In genomic region chr12:50403001-50403440, GRCh38 we compare ENCODE assay signal across 9 cellular contexts. TPM values are rescaled to one million over a fixed set of nuclear protein-coding genes. Genes with fewer than 3 reads are reported as not detected.
DNase-seq lines count a peak whose midpoint lies in the region; ATAC-seq, FAIRE-seq and TF ChIP-seq lines count a peak whose summit lies in the region.
"Had no signal": no experiment of that assay in that cellular context is flagged by ENCODE, and none has a peak within 500 bp of the region (broad histone marks: within the 10 kb centered on the region; RNA-seq: fewer than 3 reads in every experiment).

No MANE protein-coding gene starts in this region.

- H2AFZ ChIP-seq in PC-9 (no peak overlapping the region), endothelial cell of umbilical vein (ENCODE audit: low read depth, low read length) (no peak overlapping the region)

- POLR2A ChIA-PET in PC-9 (lab: Charles Lee; ENCODE audit: unreplicated experiment) (no interaction called here), endothelial cell of umbilical vein (lab: Charles Lee) (no interaction called here)

- H3K9me3 ChIP-seq in PC-9 (ENCODE audit: insufficient read depth, low read depth) = no peaks in the 10 kb centered on the region
- no peaks in the 10 kb centered on the region for H3K9me3 ChIP-seq in endothelial cell of umbilical vein (replicated peaks; ENCODE audit: control insufficient read depth, insufficient read depth, low read length)

- H3K4me3 ChIP-seq in GM12865 (ENCODE audit: low read depth, low read length) (peak overlapping the region; percentile 86), PC-9 (peak overlapping the region; percentile 83), endothelial cell of umbilical vein (replicated peaks in 1 of 3; ENCODE audit: insufficient read depth in 1 of 3, low read depth in 1 of 3, low read length in 3 of 3) (peak overlapping the region; percentile 9 to 90 (median 74)), rectal smooth muscle tissue (ENCODE audit: low read length) (peak overlapping the region; percentile 91)

- no peaks in the 10 kb centered on the region for H3K27me3 ChIP-seq in PC-9 (ENCODE audit: insufficient read depth, low read depth)
- H3K27me3 ChIP-seq in endothelial cell of umbilical vein (ENCODE audit: control insufficient read depth in 2 of 2, insufficient read depth in 2 of 2, low read length in 2 of 2) = no peaks in the 10 kb centered on the region
- no peaks in the 10 kb centered on the region for H3K27me3 ChIP-seq in rectal smooth muscle tissue (ENCODE audit: control insufficient read depth, insufficient read depth, low read length)

- peaks cover 20% of the 10 kb centered on the region for H4K20me1 ChIP-seq in PC-9 (ENCODE audit: insufficient read depth)
- H4K20me1 ChIP-seq in endothelial cell of umbilical vein (replicated peaks; ENCODE audit: control insufficient read depth, extremely low read depth, insufficient read depth, low read length) = no peaks in the 10 kb centered on the region

- no peak for TF ChIP-seq POLR2A in endothelial cell of umbilical vein (IDR thresholded peaks at IDR 0.05; ENCODE audit: low read depth, low read length)

- BruUV-seq in PC-9 (replicated peaks; lab: Mats Ljungman, UMichigan) (no TSS peak), endothelial cell of umbilical vein (replicated peaks; lab: Mats Ljungman, UMichigan) (no TSS peak)

- no peak for FAIRE-seq in endothelial cell of umbilical vein (lab: Jason Lieb, UNC)

- H3K9me1 ChIP-seq in endothelial cell of umbilical vein (replicated peaks; ENCODE audit: control insufficient read depth, extremely low read depth, insufficient read depth, low read length) = no peaks in the 10 kb centered on the region

- H3K4me1 ChIP-seq in PC-9 (replicated peaks; ENCODE audit: insufficient read depth) (peaks cover 35% of the 10 kb centered on the region), endothelial cell of umbilical vein (ENCODE audit: control insufficient read depth, extremely low read depth, insufficient read depth, low read length) (peaks cover 17% of the 10 kb centered on the region), rectal smooth muscle tissue (ENCODE audit: control insufficient read depth, insufficient read depth, low read length) (peaks cover 17% of the 10 kb centered on the region)

- no peak for TF ChIP-seq CTCF in GM12865 (IDR thresholded peaks at IDR 0.05; ENCODE audit: insufficient read depth, low read depth, low read length, missing control alignments)
- TF ChIP-seq CTCF in PC-9 (conservative IDR thresholded peaks at IDR 0.05) = no peak
- TF ChIP-seq CTCF in endothelial cell of umbilical vein (IDR thresholded peaks at IDR 0.05; ENCODE audit: extremely low read depth in 1 of 2, insufficient read depth in 1 of 2, low read depth in 1 of 2, low read length in 2 of 2) = no peak

- no peak for DNase-seq in GM12865 (ENCODE audit: low read depth)
- no peak for DNase-seq in PC-9
- DNase-seq in endothelial cell of umbilical vein (ENCODE audit: low read depth, low spot score) = no peak
- DNase-seq in stimulated activated CD4-positive, alpha-beta T cell treated with anti-CD3 and anti-CD28 coated beads, Interleukin-4, amount 100 ng/mL, for 4 hours = no peak
- no peak for DNase-seq in COR-L47 (lab: John Stamatoyannopoulos, UW)
- DNase-seq: SHP77 treated with DMSO at 0.1 percent for 48 hours had no signal

- dilution Hi-C loops in endothelial cell of umbilical vein (cut with MboI; ENCODE audit: extremely low pct_ligation_motif_present, low sequenced_read_pairs) = no loop called here

- H3K27ac ChIP-seq in PC-9 (peak overlapping the region; percentile 88; the same call in 1 of the 2 replicates), endothelial cell of umbilical vein (ENCODE audit: insufficient read depth, low read depth, low read length) (peak overlapping the region; percentile 32), rectal smooth muscle tissue (ENCODE audit: low read depth, low read length) (peak overlapping the region; percentile 93)

- intact Hi-C loops in PC-9 (cut with micrococcal nuclease; ENCODE audit: unreplicated experiment) (loop anchor here (5.0 to 10.0 kb wide), 3 partner anchors 76 to 318 kb away; partner anchors contain the start of gene SMARCD1), endothelial cell of umbilical vein (cut with micrococcal nuclease) (no loop called here)

- H3K4me2 ChIP-seq in PC-9 = peak overlapping the region; percentile 89
- H3K4me2 ChIP-seq in endothelial cell of umbilical vein (ENCODE audit: insufficient read depth, low read length) = peak overlapping the region; percentile 99

- H3K9me2 ChIP-seq in PC-9 (ENCODE audit: insufficient read depth) = no peaks in the 10 kb centered on the region

- peaks cover 59% of the 10 kb centered on the region for H3F3A ChIP-seq in PC-9 (ENCODE audit: insufficient read depth, low read depth)

- peak overlapping the region; percentile 82 for H3K9ac ChIP-seq in endothelial cell of umbilical vein (replicated peaks; ENCODE audit: extremely low read depth, insufficient read depth, low read length)
- no peak overlapping the region for H3K9ac ChIP-seq in rectal smooth muscle tissue (ENCODE audit: low read length)

- CTCF ChIA-PET in PC-9 (lab: Charles Lee) (no interaction called here), endothelial cell of umbilical vein (lab: Charles Lee) (interaction anchor here (1.1 to 2.4 kb wide), 2 partner anchors 12 to 88 kb away, joined by 4 to 8 read pairs; no protein-coding TSS in a partner anchor)

- H3K79me2 ChIP-seq in PC-9 (ENCODE audit: low read depth) (peaks cover 72% of the 10 kb centered on the region), endothelial cell of umbilical vein (ENCODE audit: control insufficient read depth, insufficient read depth, low read length) (peaks cover 71% of the 10 kb centered on the region)

- 0 out of 2 replicates have a peak, but pooled peaks cover 7% of the 10 kb centered on the region for H3K36me3 ChIP-seq in PC-9 (ENCODE audit: low read depth)
- no peaks in the 10 kb centered on the region for H3K36me3 ChIP-seq in endothelial cell of umbilical vein (ENCODE audit: control insufficient read depth in 2 of 2, extremely low read depth in 1 of 2, insufficient read depth in 2 of 2, low read length in 2 of 2)
- no peaks in the 10 kb centered on the region for H3K36me3 ChIP-seq in rectal smooth muscle tissue (ENCODE audit: control insufficient read depth, insufficient read depth, low read length)

- no peak for ATAC-seq in activated CD4-positive, CD25-positive, alpha-beta regulatory T cell treated with anti-CD3 and anti-CD28 coated beads, Interleukin-2, amount 50 U/mL, for 24 hours
- no peak for ATAC-seq in HG02870 (IDR thresholded peaks at IDR 0.05; ENCODE audit: unreplicated experiment)

TF ChIP-seq in endothelial cell of umbilical vein, 7 proteins besides CTCF, POLR2A, EP300 and RAD21:
- TF ChIP-seq FOS (IDR thresholded peaks at IDR 0.05; ENCODE audit: borderline replicate concordance, insufficient read depth, low read length) (no peak), POLR2AphosphoS5 (IDR thresholded peaks at IDR 0.05; ENCODE audit: insufficient read depth, low read depth, low read length) (no peak), EZH2 (IDR thresholded peaks at IDR 0.05; ENCODE audit: borderline replicate concordance, low read depth, low read length, severe bottlenecking) (no peak), MAX (IDR thresholded peaks at IDR 0.05; ENCODE audit: insufficient read depth, insufficient read length) (no peak), MYC (IDR thresholded peaks at IDR 0.05; ENCODE audit: low read depth, low read length) (no peak), JUN (IDR thresholded peaks at IDR 0.05; ENCODE audit: borderline replicate concordance, insufficient read depth, insufficient read length, low read depth) (no peak), GATA2 (IDR thresholded peaks at IDR 0.05; ENCODE audit: insufficient read depth, insufficient read length, low read depth, low read length) (no peak)

RNA-seq across cellular contexts. Expression of gene LARP4, which starts 2.3 kb away (rescaled TPM):
- total RNA-seq in PC-9 (2021) (49.2 and 74.2 TPM in 2 replicates), endothelial cell of umbilical vein (59.4 and 69.6 TPM in 2 replicates)
- polyA plus RNA-seq in endothelial cell of umbilical vein = 8.1 and 8.9 TPM in 2 replicates
- 13.2 and 13.5 TPM in 2 replicates for polyA plus RNA-seq in endothelial cell of umbilical vein (2011; cell fraction: cytosol; rRNA removed)
- 22.0 and 31.3 TPM in 2 replicates for polyA plus RNA-seq in endothelial cell of umbilical vein (2011; cell fraction: nucleus; rRNA removed)
- 38.6 and 50.8 TPM in 2 replicates for polyA plus RNA-seq in endothelial cell of umbilical vein (2012)
- polyA minus RNA-seq in endothelial cell of umbilical vein = 34.5 and 39.9 TPM in 2 replicates
- 58.5 TPM for polyA minus RNA-seq in endothelial cell of umbilical vein (2011; cell fraction: cytosol; rRNA and poly(A)+ RNA removed)
- 27.2 and 41.5 TPM in 2 replicates for polyA minus RNA-seq in endothelial cell of umbilical vein (2011; cell fraction: nucleus; rRNA and poly(A)+ RNA removed)

RNA-seq across cellular contexts. Expression of gene FAM186A, which starts 6.6 kb away (rescaled TPM):
- not detected in 2 replicates for total RNA-seq in PC-9 (2021)
- total RNA-seq in endothelial cell of umbilical vein = not detected in 2 replicates
- polyA plus RNA-seq in endothelial cell of umbilical vein = not detected in 2 replicates
- polyA plus RNA-seq in endothelial cell of umbilical vein (2011; cell fraction: cytosol; rRNA removed) = not detected in 2 replicates
- polyA plus RNA-seq in endothelial cell of umbilical vein (2011; cell fraction: nucleus; rRNA removed) = not detected in 2 replicates
- not detected in 2 replicates for polyA plus RNA-seq in endothelial cell of umbilical vein (2012)
- not detected in 2 replicates for polyA minus RNA-seq in endothelial cell of umbilical vein
- polyA minus RNA-seq in endothelial cell of umbilical vein (2011; cell fraction: cytosol; rRNA and poly(A)+ RNA removed) = not detected
- not detected in 2 replicates for polyA minus RNA-seq in endothelial cell of umbilical vein (2011; cell fraction: nucleus; rRNA and poly(A)+ RNA removed)

Comparison
In these comparisons a context has a peak if more than half of its experiments do, and no peak if none do; other contexts are left out.
1. H3K27ac ChIP-seq: peak in every context shown above with its lines; median percentile 93 in rectal smooth muscle tissue; 88 in PC-9; 32 in endothelial cell of umbilical vein.